ENCODE assay signal across 18 cellular contexts in the genomic region with DNA sequence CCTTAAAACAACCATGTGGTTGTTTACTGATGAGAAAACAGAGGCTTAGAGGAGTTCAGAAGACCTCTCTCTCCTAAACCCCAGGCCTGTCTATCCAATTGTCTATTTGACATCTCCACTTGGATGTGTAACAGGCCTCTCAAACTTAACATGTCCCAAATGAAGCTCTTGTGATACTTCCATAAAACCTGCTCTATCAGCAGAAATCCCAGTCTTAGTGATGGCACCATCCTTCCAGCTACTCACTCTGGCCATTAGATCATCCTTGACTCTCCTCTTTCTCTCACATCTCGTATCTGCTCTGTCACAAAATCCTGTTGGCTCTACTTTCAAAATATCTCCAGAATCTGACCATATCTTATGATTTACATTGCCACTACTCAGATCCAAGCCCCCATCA. TPM values are rescaled to one million over a fixed set of nuclear protein-coding genes. Genes with fewer than 3 reads are reported as not detected.
DNase-seq lines count a peak whose midpoint lies in the region; ATAC-seq, FAIRE-seq and TF ChIP-seq lines count a peak whose summit lies in the region.
"Had no signal": no experiment of that assay in that cellular context is flagged by ENCODE, and none has a peak within 500 bp of the region (broad histone marks: within the 10 kb centered on the region; RNA-seq: fewer than 3 reads in every experiment).

No MANE protein-coding gene starts in this region.

- H2AFZ ChIP-seq in HepG2 (ENCODE audit: low read length) (no peak overlapping the region), mesenchymal stem cell (ENCODE audit: low read depth, low read length) (no peak overlapping the region)

- ATAC-seq in HepG2 (no peak), right lobe of liver (no peak), GM19035 (IDR thresholded peaks at IDR 0.05; ENCODE audit: unreplicated experiment) (no peak), foreskin keratinocyte (no peak)

- H3K36me3 Mint-ChIP-seq in glutamatergic neuron (ENCODE audit: unreplicated experiment): no peaks in the 10 kb centered on the region

- H3K9ac ChIP-seq in HepG2 (ENCODE audit: insufficient read depth, low read depth, low read length) (no peak overlapping the region), mesenchymal stem cell (ENCODE audit: low read length) (peak overlapping the region; percentile 74)
- H3K9ac ChIP-seq: BLaER1 had no signal

- H3K27ac ChIP-seq in HepG2 (ENCODE audit: extremely low read length, insufficient read depth, low read length): no peak overlapping the region
- no peak overlapping the region for H3K27ac ChIP-seq in right lobe of liver
- H3K27ac ChIP-seq in brain microvascular endothelial cell: peak overlapping the region; percentile 14
- peak overlapping the region; percentile 81 for H3K27ac ChIP-seq in mesenchymal stem cell (ENCODE audit: low read length, poor library complexity, severe bottlenecking)
- H3K27ac ChIP-seq in foreskin keratinocyte: no peak overlapping the region
- H3K27ac ChIP-seq: 22Rv1, BLaER1, HL-60 had no signal

- TF ChIP-seq EP300 in HepG2 (IDR thresholded peaks at IDR 0.05; ENCODE audit: low read depth in 2 of 2, low read length in 2 of 2) (no peak), HepG2 (CRISPR knock-in tag; IDR thresholded peaks at IDR 0.05; ENCODE audit: borderline replicate concordance) (no peak)

- H3K4me1 Mint-ChIP-seq in glutamatergic neuron (ENCODE audit: low read depth, unreplicated experiment): no peaks in the 10 kb centered on the region
- H3K4me1 Mint-ChIP-seq: CD8-positive, alpha-beta memory T cell had no signal

- no peak overlapping the region for H3K4ac ChIP-seq in mesenchymal stem cell (ENCODE audit: low read depth in 1 of 2, low read length in 2 of 2)

- H3K4me3 ChIP-seq in HepG2 (replicated peaks in 1 of 3; ENCODE audit: insufficient read depth in 1 of 3, low read depth in 2 of 3, low read length in 3 of 3): no peak overlapping the region
- H3K4me3 ChIP-seq in right lobe of liver: no peak overlapping the region
- H3K4me3 ChIP-seq in brain microvascular endothelial cell (ENCODE audit: low read depth, low read length): no peak overlapping the region
- H3K4me3 ChIP-seq in mesenchymal stem cell (ENCODE audit: insufficient read depth in 1 of 2, low read depth in 1 of 2, low read length in 2 of 2): no peak overlapping the region
- H3K4me3 ChIP-seq: BLaER1, HAP-1 had no signal

- H3K9me3 Mint-ChIP-seq in glutamatergic neuron (ENCODE audit: unreplicated experiment): peaks cover 4% of the 10 kb centered on the region
- H3K9me3 Mint-ChIP-seq: CD8-positive, alpha-beta memory T cell had no signal

- no TSS peak for BruUV-seq in HepG2 (replicated peaks; lab: Mats Ljungman, UMichigan)

- POLR2A ChIA-PET in HepG2 (lab: Yijun Ruan, JAX): no interaction called here

- no peaks in the 10 kb centered on the region for H3K27me3 Mint-ChIP-seq in glutamatergic neuron (ENCODE audit: unreplicated experiment)
- H3K27me3 Mint-ChIP-seq: CD8-positive, alpha-beta memory T cell had no signal

- no peak for FAIRE-seq in HepG2 (lab: Jason Lieb, UNC)
- FAIRE-seq: GM18507, H1 had no signal

- intact Hi-C loops in HepG2 (cut with micrococcal nuclease; ENCODE audit: unreplicated experiment): no loop called here
- intact Hi-C loops in right lobe of liver (cut with DNase I): no loop called here

- H3K79me2 ChIP-seq in HepG2 (ENCODE audit: insufficient read depth, low read length): no peaks in the 10 kb centered on the region

- H3K4me1 ChIP-seq in HepG2 (ENCODE audit: insufficient read depth, low read length): no peaks in the 10 kb centered on the region
- H3K4me1 ChIP-seq in right lobe of liver: no peaks in the 10 kb centered on the region
- peaks cover 2% of the 10 kb centered on the region for H3K4me1 ChIP-seq in mesenchymal stem cell (ENCODE audit: control insufficient read depth, insufficient read depth, low read depth, low read length)
- H3K4me1 ChIP-seq in foreskin keratinocyte: no peaks in the 10 kb centered on the region
- H3K4me1 ChIP-seq: BLaER1, HAP-1 had no signal

- no peaks in the 10 kb centered on the region for H3K79me1 ChIP-seq in mesenchymal stem cell (replicated peaks; ENCODE audit: low read length, poor library complexity, severe bottlenecking)

- H3K4me2 ChIP-seq in HepG2 (ENCODE audit: low read depth, low read length) (no peak overlapping the region), mesenchymal stem cell (ENCODE audit: low read length, poor library complexity, severe bottlenecking) (no peak overlapping the region)
- H3K4me2 ChIP-seq: BLaER1 had no signal

- H3K27me3 ChIP-seq in HepG2 (ENCODE audit: control insufficient read depth in 1 of 2, insufficient read depth in 2 of 2, low read length in 2 of 2) (no peaks in the 10 kb centered on the region), right lobe of liver (no peaks in the 10 kb centered on the region), brain microvascular endothelial cell (replicated peaks) (no peaks in the 10 kb centered on the region), mesenchymal stem cell (ENCODE audit: control insufficient read depth in 1 of 2, insufficient read depth in 1 of 2, low read length in 2 of 2) (no peaks in the 10 kb centered on the region), foreskin keratinocyte (no peaks in the 10 kb centered on the region)
- H3K27me3 ChIP-seq: BLaER1 had no signal

- no peak overlapping the region for H2BK15ac ChIP-seq in mesenchymal stem cell (ENCODE audit: low read depth, poor library complexity, severe bottlenecking)

- H3K18ac ChIP-seq in mesenchymal stem cell (ENCODE audit: low read depth in 1 of 2, low read length in 2 of 2): no peak overlapping the region

- H3K27ac Mint-ChIP-seq in glutamatergic neuron (ENCODE audit: unreplicated experiment): no peak overlapping the region
- H3K27ac Mint-ChIP-seq: CD8-positive, alpha-beta memory T cell had no signal

- peak overlapping the region; percentile 13 for H2AK5ac ChIP-seq in mesenchymal stem cell (ENCODE audit: low read length, severe bottlenecking)

- no peak overlapping the region for H2BK120ac ChIP-seq in mesenchymal stem cell (ENCODE audit: low read depth, low read length)

- H3K36me3 ChIP-seq in HepG2 (replicated peaks in 1 of 2; ENCODE audit: control insufficient read depth in 1 of 2, insufficient read depth in 2 of 2, low read length in 2 of 2) (peaks cover 7 to 39% of the 10 kb centered on the region in 2 experiments), right lobe of liver (peaks cover 0 to 82% (median 32%) of the 10 kb centered on the region in 4 donors), brain microvascular endothelial cell (replicated peaks) (no peaks in the 10 kb centered on the region), mesenchymal stem cell (ENCODE audit: control insufficient read depth in 1 of 2, insufficient read depth in 2 of 2, low read depth in 1 of 2, low read length in 2 of 2) (no peaks in the 10 kb centered on the region)
- H3K36me3 ChIP-seq: BLaER1, HAP-1 had no signal

- H4K91ac ChIP-seq in mesenchymal stem cell (ENCODE audit: low read length): no peak overlapping the region

- no peak for TF ChIP-seq RAD21 in HepG2 (CRISPR knock-in tag; IDR thresholded peaks at IDR 0.05)

- no peak overlapping the region for H3K4me3 Mint-ChIP-seq in glutamatergic neuron (ENCODE audit: unreplicated experiment)
- H3K4me3 Mint-ChIP-seq: CD8-positive, alpha-beta memory T cell had no signal

- no peaks in the 10 kb centered on the region for H4K20me1 ChIP-seq in HepG2 (ENCODE audit: insufficient read depth, low read length)
- H4K20me1 ChIP-seq: BLaER1 had no signal

- DNase-seq in HepG2 (ENCODE audit: low spot score): no peak
- DNase-seq in right lobe of liver: no peak
- no peak for DNase-seq in brain microvascular endothelial cell
- no peak for DNase-seq in mesenchymal stem cell
- no peak for DNase-seq in GM13976 (ENCODE audit: low spot score)
- DNase-seq in foreskin keratinocyte: no peak
- DNase-seq in glutamatergic neuron: no peak
- DNase-seq: AML-193; Calu3; CD8-positive, alpha-beta memory T cell; DMS 273 treated with DMSO at 0.1 percent for 48 hours had no signal

- WGBS in HepG2 (ENCODE audit: low lambda C conversion rate): 100% methylated on average over 1 of the region's 1 CpG
- 100% methylated on average over 1 of the region's 1 CpG for WGBS in right lobe of liver (ENCODE audit: insufficient coverage, low coverage, low lambda C conversion rate, missing lambda C conversion rate)
- WGBS in mesenchymal stem cell: 90% methylated on average over 1 of the region's 1 CpG

- H2BK12ac ChIP-seq in mesenchymal stem cell (ENCODE audit: low read length in 2 of 2): no peak overlapping the region

- TF ChIP-seq POLR2A in HepG2 (IDR thresholded peaks at IDR 0.05; ENCODE audit: insufficient read depth in 1 of 2, low read depth in 2 of 2, low read length in 2 of 2) (no peak), right lobe of liver (IDR thresholded peaks at IDR 0.05) (no peak)

- H4K8ac ChIP-seq in mesenchymal stem cell (ENCODE audit: low read length): no peak overlapping the region

- H2BK5ac ChIP-seq in mesenchymal stem cell (ENCODE audit: low read depth, low read length, poor library complexity, severe bottlenecking): peak overlapping the region; percentile 4

- in situ Hi-C loops in HepG2 (cut with HindIII; ENCODE audit: extremely low pct_ligation_motif_present, low pct_unique_long_range_greater_than_20kb): no loop called here
- in situ Hi-C loops in brain microvascular endothelial cell (cut with HindIII; ENCODE audit: low pct_ligation_motif_present, low sequenced_read_pairs): no loop called here
- in situ Hi-C loops in GM13976 (cut with MboI; ENCODE audit: low sequenced_read_pairs, unreplicated experiment): no loop called here

- H3K23ac ChIP-seq in mesenchymal stem cell (ENCODE audit: low read length in 2 of 2): no peak overlapping the region

- H3K9me3 ChIP-seq in HepG2 (ENCODE audit: low read length) (no peaks in the 10 kb centered on the region), right lobe of liver (no peaks in the 10 kb centered on the region), mesenchymal stem cell (ENCODE audit: control insufficient read depth, low read length) (no peaks in the 10 kb centered on the region)
- H3K9me3 ChIP-seq: BLaER1, HAP-1 had no signal

- no peak overlapping the region for H3K14ac ChIP-seq in mesenchymal stem cell (ENCODE audit: low read length in 2 of 2)

- CTCF ChIA-PET in HepG2 (lab: Yijun Ruan, JAX; ENCODE audit: low intra/inter-chr PET ratio, low total read pairs): no interaction called here

- TF ChIP-seq CTCF in HepG2 (CRISPR knock-in tag; IDR thresholded peaks at IDR 0.05) (no peak), right lobe of liver (IDR thresholded peaks at IDR 0.05) (no peak), brain microvascular endothelial cell (IDR thresholded peaks at IDR 0.05; ENCODE audit: low read depth, low read length, missing control alignments) (no peak), GM13976 (IDR thresholded peaks at IDR 0.05; ENCODE audit: borderline replicate concordance, control extremely low read depth, extremely low read depth, insufficient read depth, missing control alignments) (no peak), foreskin keratinocyte (conservative IDR thresholded peaks at IDR 0.05) (no peak), glutamatergic neuron (IDR thresholded peaks at IDR 0.05; ENCODE audit: partially characterized antibody, unreplicated experiment) (no peak)

RNA-seq across cellular contexts. Expression of gene EHHADH, which starts 28.8 kb away (rescaled TPM):
- total RNA-seq in HepG2 (2016; rRNA removed; fragmentation: Illumina TruSeq; extraction: Trizol) (38.9 and 59.1 TPM in 2 replicates), right lobe of liver (100 to 1,000 TPM; 138 to 322 (median 216) TPM), foreskin keratinocyte (5.5 and 5.9 TPM in 2 replicates), glutamatergic neuron (ENCODE audit: unreplicated experiment) (4.9 TPM)
- total RNA-seq in HepG2 (2016; cell fraction: cytosol; rRNA removed; fragmentation: Illumina TruSeq; extraction: Trizol; ENCODE audit: low read depth): 3.7 and 5.5 TPM in 2 replicates
- 40.5 and 57.0 TPM in 2 replicates for total RNA-seq in HepG2 (2016; cell fraction: insoluble cytoplasmic fraction; rRNA removed; fragmentation: Illumina TruSeq; extraction: Trizol)
- 9.7 and 12.0 TPM in 2 replicates for total RNA-seq in HepG2 (2016; cell fraction: membrane; rRNA removed; fragmentation: Illumina TruSeq; extraction: Trizol)
- 34.2 and 38.8 TPM in 2 replicates for total RNA-seq in HepG2 (2016; cell fraction: nucleus; rRNA removed; fragmentation: Illumina TruSeq; extraction: Trizol)
- polyA plus RNA-seq in HepG2 (2011; rRNA removed) (14.1 and 14.5 TPM in 2 replicates), foreskin keratinocyte (1.9 and 2.2 TPM in 2 replicates)
- polyA plus RNA-seq in HepG2 (2011; cell fraction: cytosol; rRNA removed): 10.6 and 13.3 TPM in 2 replicates
- 3.9 and 6.8 TPM in 2 replicates for polyA plus RNA-seq in HepG2 (2011; cell fraction: nucleus; rRNA removed)
- 17.8 and 33.4 TPM in 2 replicates for polyA plus RNA-seq in HepG2 (2012)
- 1.9 and 2.0 TPM in 2 replicates for polyA plus RNA-seq in HepG2 (2016; cell fraction: cytosol; fragmentation: Illumina TruSeq; extraction: Trizol; ENCODE audit: low read depth)
- polyA plus RNA-seq in HepG2 (2016; cell fraction: insoluble cytoplasmic fraction; fragmentation: Illumina TruSeq; extraction: Trizol; ENCODE audit: low read depth): 46.6 and 47.5 TPM in 2 replicates
- polyA plus RNA-seq in HepG2 (2016; cell fraction: membrane; fragmentation: Illumina TruSeq; extraction: Trizol; ENCODE audit: low read depth): 4.9 and 6.1 TPM in 2 replicates
- polyA plus RNA-seq in HepG2 (2016; cell fraction: nucleus; fragmentation: Illumina TruSeq; extraction: Trizol; ENCODE audit: insufficient read depth, low read depth): 22.4 and 23.4 TPM in 2 replicates
- polyA minus RNA-seq in HepG2 (2011; rRNA and poly(A)+ RNA removed; ENCODE audit: low replicate concordance): 5.1 and 33.8 TPM in 2 replicates
- polyA minus RNA-seq in HepG2 (2011; cell fraction: cytosol; rRNA and poly(A)+ RNA removed): 25.6 and 27.5 TPM in 2 replicates
- polyA minus RNA-seq in HepG2 (2011; cell fraction: nucleus; rRNA and poly(A)+ RNA removed): 51.2 and 66.1 TPM in 2 replicates
- polyA plus RNA-seq in mesenchymal stem cell (2013, experiment 1 of 2): 0.17 TPM
- polyA plus RNA-seq in mesenchymal stem cell (2013, experiment 2 of 2): 0.15 TPM

Comparison
In these comparisons a context has a peak if more than half of its experiments do, and no peak if none do; other contexts are left out.
1. H3K27ac ChIP-seq: peak in brain microvascular endothelial cell (single experiment) and mesenchymal stem cell (single experiment); none in HepG2 (single experiment), right lobe of liver (0 of 3) and foreskin keratinocyte (single experiment).